In the genomic region with DNA sequence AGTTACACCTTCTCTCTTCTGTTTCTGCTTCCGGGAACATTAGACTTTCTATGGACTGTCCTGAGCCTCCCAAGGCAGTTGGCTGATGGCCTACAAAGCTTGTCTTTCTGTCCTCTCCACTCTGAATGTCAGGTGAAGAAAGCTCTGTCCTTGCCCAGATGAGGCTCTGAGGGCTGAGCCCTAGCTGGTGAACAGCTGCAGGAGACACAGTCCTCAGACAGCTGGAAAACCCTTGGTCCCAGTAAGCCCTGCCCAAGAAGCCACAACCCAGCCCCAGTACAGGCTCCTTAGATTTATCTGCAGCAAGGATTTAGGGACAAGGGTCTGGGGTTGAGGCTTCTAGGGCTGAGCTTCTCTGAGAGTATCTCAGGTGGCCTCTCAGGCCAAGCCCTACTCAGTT, we compare ENCODE assay signal across 7 cellular contexts. TPM values are rescaled to one million over a fixed set of nuclear protein-coding genes. Genes with fewer than 3 reads are reported as not detected.
"Had no signal": no experiment of that assay in that cellular context is flagged by ENCODE, and none has a peak within 500 bp of the region (broad histone marks: within the 10 kb centered on the region; RNA-seq: fewer than 3 reads in every experiment).

No MANE protein-coding gene starts in this region.

RNA-seq across cellular contexts. Expression of gene PSG1, which starts 26.3 kb away (rescaled TPM):
- total RNA-seq: activated CD8-positive, alpha-beta T cell treated with anti-CD3 and anti-CD28 coated beads, Interleukin-2, amount 10 ng/mL, durations not matched to agents 7 days and 5 days; activated naive CD8-positive, alpha-beta T cell treated with anti-CD3 and anti-CD28 coated beads, Interleukin-2, amount 10 ng/mL, durations not matched to agents 7 days and 5 days; adrenal gland; bronchial epithelial cell; OCI-LY7; SK-MEL-5; WTC11 had no signal
- polyA plus RNA-seq: adrenal gland had no signal
